Comparison of ENCODE assay signal across 29 cellular contexts in genomic region chr16:83895942-83896341, GRCh38.
"Had no signal": no experiment of that assay in that cellular context is flagged by ENCODE, and none has a peak within 500 bp of the region (broad histone marks: within the 10 kb centered on the region; RNA-seq: fewer than 3 reads in every experiment).

No MANE protein-coding gene starts in this region.

- H3K36me3 Mint-ChIP-seq: stimulated activated effector memory CD8-positive, alpha-beta T cell treated with anti-CD3 and anti-CD28 coated beads, Interleukin-12 subunit alpha, Interleukin-12 subunit beta, amount 100 ng/mL, for 72 hours; stimulated activated memory B cell treated with anti-CD40 and anti-IgM and Interleukin-4, amounts not matched to agents 10 μg/mL and 1 μg/mL and 100 μg/mL, for 72 hours; type B pancreatic cell had no signal

- H3K4me1 ChIP-seq: uterus had no signal

- H3K9me3 Mint-ChIP-seq: stimulated activated effector memory CD8-positive, alpha-beta T cell treated with anti-CD3 and anti-CD28 coated beads, Interleukin-12 subunit alpha, Interleukin-12 subunit beta, amount 100 ng/mL, for 72 hours had no signal

- ATAC-seq: stimulated activated effector memory CD8-positive, alpha-beta T cell treated with anti-CD3 and anti-CD28 coated beads, Interleukin-12 subunit alpha, Interleukin-12 subunit beta, amount 100 ng/mL, for 72 hours; stimulated activated memory B cell treated with anti-CD40 and anti-IgM and Interleukin-4, amounts not matched to agents 10 μg/mL and 1 μg/mL and 100 μg/mL, for 72 hours; stimulated activated naive B cell treated with anti-CD40 and anti-IgM and Interleukin-4, amounts not matched to agents 10 μg/mL and 1 μg/mL and 100 μg/mL, for 72 hours; stimulated activated naive CD8-positive, alpha-beta T cell treated with anti-CD3 and anti-CD28 coated beads, Interleukin-15, amount 100 ng/mL, for 72 hours; stimulated activated naive CD8-positive, alpha-beta T cell treated with anti-CD3 and anti-CD28 coated beads, Interleukin-15, Interleukin-2, amounts not matched to agents 100 U/mL and 50 U/mL, for 24 hours; upper lobe of right lung had no signal

- H3K27me3 ChIP-seq: stomach, suprapubic skin, testis, thyroid gland, tibial artery, tibial nerve, transverse colon, upper lobe of left lung, upper lobe of right lung, uterus, vagina had no signal

- H3K4me3 ChIP-seq: stomach, suprapubic skin, testis, thoracic aorta, thyroid gland, tibial artery, tibial nerve, transverse colon, upper lobe of left lung, upper lobe of right lung, uterus, vagina had no signal

- H3K9me3 ChIP-seq: testis, thyroid gland, upper lobe of right lung, uterus, vagina had no signal

- H3K4me3 Mint-ChIP-seq: stimulated activated effector memory CD8-positive, alpha-beta T cell treated with anti-CD3 and anti-CD28 coated beads, Interleukin-12 subunit alpha, Interleukin-12 subunit beta, amount 100 ng/mL, for 72 hours; stimulated activated memory B cell treated with anti-CD40 and anti-IgM and Interleukin-4, amounts not matched to agents 10 μg/mL and 1 μg/mL and 100 μg/mL, for 72 hours; stimulated activated naive B cell treated with anti-CD40 and anti-IgM and Interleukin-4, amounts not matched to agents 10 μg/mL and 1 μg/mL and 100 μg/mL, for 72 hours; stimulated activated naive CD8-positive, alpha-beta T cell treated with anti-CD3 and anti-CD28 coated beads, Interleukin-15, amount 100 ng/mL, for 72 hours; stimulated activated naive CD8-positive, alpha-beta T cell treated with anti-CD3 and anti-CD28 coated beads, Interleukin-15, Interleukin-2, amounts not matched to agents 100 ng/mL and 50 ng/mL, for 24 hours; type B pancreatic cell had no signal

- H3K36me3 ChIP-seq: stomach, suprapubic skin, thoracic aorta, thyroid gland, tibial artery, tibial nerve, transverse colon, upper lobe of left lung, upper lobe of right lung, uterus, vagina had no signal

- FAIRE-seq: urothelium cell line had no signal

- DNase-seq: stimulated activated CD4-positive, alpha-beta T cell treated with anti-CD3 and anti-CD28 coated beads, Interleukin-2, amount 100 ng/mL, for 48 hours; stimulated activated CD4-positive, alpha-beta T cell treated with anti-CD3 and anti-CD28 coated beads, Interleukin-4, amount 100 ng/mL, for 1 hour; stimulated activated CD4-positive, alpha-beta T cell treated with anti-CD3 and anti-CD28 coated beads, Interleukin-4, amount 100 ng/mL, for 24 hours; stimulated activated CD4-positive, alpha-beta T cell treated with anti-CD3 and anti-CD28 coated beads, Interleukin-4, amount 100 ng/mL, for 4 hours; stimulated activated CD8-positive, alpha-beta memory T cell treated with anti-CD3 and anti-CD28 coated beads, Interleukin-4, amount 100 ng/mL, for 48 hours; stimulated activated naive B cell treated with anti-CD40 and anti-IgM and Interleukin-4, amounts not matched to agents 10 μg/mL and 1 μg/mL and 100 μg/mL, for 72 hours; stimulated activated naive CD4-positive, alpha-beta T cell; stimulated activated naive CD4-positive, alpha-beta T cell treated with Interleukin-2 at 50 U/mL for 16 hours; stimulated activated naive CD8-positive, alpha-beta T cell treated with anti-CD3 and anti-CD28 coated beads, Interleukin-15, amount 100 ng/mL, for 72 hours; stimulated activated naive CD8-positive, alpha-beta T cell treated with anti-CD3 and anti-CD28 coated beads, Interleukin-15, Interleukin-2, amounts not matched to agents 100 U/mL and 50 U/mL, for 24 hours; stomach; substantia nigra; testis; thyroid gland; tibial artery; transverse colon; trophoblast cell; upper lobe of left lung; upper lobe of right lung; uterus had no signal

- H3K27ac ChIP-seq: stomach, suprapubic skin, testis, thoracic aorta, thyroid gland, tibial artery, tibial nerve, transverse colon, upper lobe of left lung, upper lobe of right lung, uterus, vagina had no signal

- H3K27ac Mint-ChIP-seq: stimulated activated effector memory CD8-positive, alpha-beta T cell treated with anti-CD3 and anti-CD28 coated beads, Interleukin-12 subunit alpha, Interleukin-12 subunit beta, amount 100 ng/mL, for 72 hours; stimulated activated memory B cell treated with anti-CD40 and anti-IgM and Interleukin-4, amounts not matched to agents 10 μg/mL and 1 μg/mL and 100 μg/mL, for 72 hours; stimulated activated naive B cell treated with anti-CD40 and anti-IgM and Interleukin-4, amounts not matched to agents 10 μg/mL and 1 μg/mL and 100 μg/mL, for 72 hours; stimulated activated naive CD8-positive, alpha-beta T cell treated with anti-CD3 and anti-CD28 coated beads, Interleukin-15, amount 100 ng/mL, for 72 hours; stimulated activated naive CD8-positive, alpha-beta T cell treated with anti-CD3 and anti-CD28 coated beads, Interleukin-15, Interleukin-2, amounts not matched to agents 100 ng/mL and 50 ng/mL, for 24 hours; type B pancreatic cell had no signal
